ENCODE assay signal across 13 cellular contexts in the genomic region with DNA sequence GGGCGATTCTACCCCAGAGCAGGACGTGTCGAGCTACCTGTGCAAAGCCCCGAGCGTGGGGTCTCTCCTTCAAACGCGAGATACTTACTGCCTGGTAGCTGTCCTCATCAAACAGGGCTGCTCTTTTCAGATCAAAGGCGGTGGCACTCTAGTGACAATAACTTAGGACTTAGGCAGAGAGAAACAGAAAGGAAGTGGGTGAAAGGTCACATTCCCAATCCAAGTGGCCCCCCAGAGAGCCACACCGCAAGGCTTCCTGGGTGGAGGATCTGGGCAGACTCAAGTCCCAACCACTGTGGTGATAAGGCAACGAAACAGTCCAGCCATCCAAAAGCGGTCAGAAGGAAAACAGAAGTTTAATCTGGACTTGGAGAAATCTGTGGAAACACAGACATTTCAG.
A peak's percentile ranks its signal among the peaks of the same experiment; 100 is the strongest.
DNase-seq lines count a peak whose midpoint lies in the region; ATAC-seq, FAIRE-seq and TF ChIP-seq lines count a peak whose summit lies in the region.
"Had no signal": no experiment of that assay in that cellular context is flagged by ENCODE, and none has a peak within 500 bp of the region (broad histone marks: within the 10 kb centered on the region; RNA-seq: fewer than 3 reads in every experiment).

No MANE protein-coding gene starts in this region.

- H3K4me3 Mint-ChIP-seq in astrocyte (ENCODE audit: unreplicated experiment), result no peak overlapping the region

- H3K4me3 ChIP-seq in astrocyte (ENCODE audit: insufficient read depth, low read depth, low read length) (peak overlapping the region; percentile 48), gastrocnemius medialis (peak overlapping the region; percentile 12 to 29 (median 16))

- H2AFZ ChIP-seq in astrocyte (ENCODE audit: low read depth, low read length), result peak overlapping the region; percentile 15

- DNase-seq in ELF-1 (ENCODE audit: low read depth, low spot score) (peak; percentile 85), astrocyte (ENCODE audit: low read depth) (peak; percentile 81), iPS-NIHi11 (ENCODE audit: low spot score) (peak; percentile 26), gastrocnemius medialis (no peak), G401 (ENCODE audit: low spot score) (no peak), NCI-H69 (lab: John Stamatoyannopoulos, UW) (no peak)
- DNase-seq in activated CD4-positive, alpha-beta T cell treated with anti-CD3 and anti-CD28 coated beads, Interleukin-2, amount 50 U/mL, for 48 hours, result no peak
- DNase-seq: NCI-H2081 treated with DMSO at 0.1 percent for 48 hours, T-helper 9 cell had no signal

- H4K20me1 ChIP-seq in astrocyte (ENCODE audit: insufficient read depth, low read length), result no peaks in the 10 kb centered on the region

- peak overlapping the region; percentile 79 for H3K27ac Mint-ChIP-seq in astrocyte (ENCODE audit: unreplicated experiment)

- H3K9me3 ChIP-seq in astrocyte (ENCODE audit: insufficient read depth, low read depth, low read length) (no peaks in the 10 kb centered on the region), gastrocnemius medialis (no peaks in the 10 kb centered on the region)

- no peaks in the 10 kb centered on the region for H3K36me3 ChIP-seq in astrocyte (ENCODE audit: insufficient read depth, low read length)
- peaks cover 0 to 4% of the 10 kb centered on the region in 2 donors for H3K36me3 ChIP-seq in gastrocnemius medialis

- ATAC-seq in gastrocnemius medialis (no peak), GM18858 (IDR thresholded peaks at IDR 0.05; ENCODE audit: unreplicated experiment) (no peak)
- ATAC-seq: naive thymus-derived CD8-positive, alpha-beta T cell had no signal

- no peaks in the 10 kb centered on the region for H3K27me3 Mint-ChIP-seq in astrocyte (ENCODE audit: low read depth, unreplicated experiment)
- H3K27me3 Mint-ChIP-seq: naive thymus-derived CD8-positive, alpha-beta T cell had no signal

- H3K9ac ChIP-seq in astrocyte (ENCODE audit: low read length), result peak overlapping the region; percentile 68

- intact Hi-C loops in gastrocnemius medialis (cut with DNase I; ENCODE audit: low total_unique reads), result no loop called here

- H3K27me3 ChIP-seq in astrocyte (ENCODE audit: insufficient read depth, low read length) (no peaks in the 10 kb centered on the region), gastrocnemius medialis (no peaks in the 10 kb centered on the region)

- peaks cover 48% of the 10 kb centered on the region for H3K4me1 ChIP-seq in astrocyte (ENCODE audit: insufficient read depth, low read length)
- H3K4me1 ChIP-seq in gastrocnemius medialis, result peaks cover 37 to 38% of the 10 kb centered on the region in 2 donors

- peaks cover 44% of the 10 kb centered on the region for H3K4me1 Mint-ChIP-seq in astrocyte (ENCODE audit: low read depth, unreplicated experiment)

- TF ChIP-seq CTCF in astrocyte (IDR thresholded peaks at IDR 0.05; ENCODE audit: insufficient read depth, low read depth, low read length), result no peak
- TF ChIP-seq CTCF in gastrocnemius medialis (IDR thresholded peaks at IDR 0.05 in 4 of 5, conservative IDR thresholded peaks at IDR 0.05 in 1 of 5), result no peak

- H3K27ac ChIP-seq in astrocyte (ENCODE audit: low read depth, low read length) (peak overlapping the region; percentile 81), gastrocnemius medialis (peak overlapping the region; percentile 51 to 63 (median 60))

- in situ Hi-C loops in gastrocnemius medialis (cut with MboI; ENCODE audit: low sequenced_read_pairs in 4 of 4), result no loop called here
- in situ Hi-C loops in G401 (cut with HindIII; ENCODE audit: low sequenced_read_pairs), result no loop called here

- H3K4me2 ChIP-seq in astrocyte (ENCODE audit: low read length), result peak overlapping the region; percentile 85

- peaks cover 3% of the 10 kb centered on the region for H3K36me3 Mint-ChIP-seq in astrocyte (ENCODE audit: low read depth, unreplicated experiment)

- H3K79me2 ChIP-seq in astrocyte (ENCODE audit: insufficient read depth, low read length), result no peaks in the 10 kb centered on the region

- no peak for TF ChIP-seq POLR2A in gastrocnemius medialis (IDR thresholded peaks at IDR 0.05)

- peaks cover 10% of the 10 kb centered on the region for H3K9me3 Mint-ChIP-seq in astrocyte (ENCODE audit: unreplicated experiment)

- FAIRE-seq in astrocyte (lab: Jason Lieb, UNC), result peak; percentile 17
- FAIRE-seq: bronchial epithelial cell, G401.6 had no signal

Comparison
In these comparisons a context has a peak if more than half of its experiments do, and no peak if none do; other contexts are left out.
1. DNase-seq: peak in ELF-1 (single experiment), astrocyte (single experiment) and iPS-NIHi11 (single experiment); none in gastrocnemius medialis (0 of 2), G401 (single experiment), NCI-H69 (single experiment) and activated CD4-positive, alpha-beta T cell treated with anti-CD3 and anti-CD28 coated beads, Interleukin-2, amount 50 U/mL, for 48 hours (0 of 2).